ENCODE assay signal across 1 cellular context in the genomic region with DNA sequence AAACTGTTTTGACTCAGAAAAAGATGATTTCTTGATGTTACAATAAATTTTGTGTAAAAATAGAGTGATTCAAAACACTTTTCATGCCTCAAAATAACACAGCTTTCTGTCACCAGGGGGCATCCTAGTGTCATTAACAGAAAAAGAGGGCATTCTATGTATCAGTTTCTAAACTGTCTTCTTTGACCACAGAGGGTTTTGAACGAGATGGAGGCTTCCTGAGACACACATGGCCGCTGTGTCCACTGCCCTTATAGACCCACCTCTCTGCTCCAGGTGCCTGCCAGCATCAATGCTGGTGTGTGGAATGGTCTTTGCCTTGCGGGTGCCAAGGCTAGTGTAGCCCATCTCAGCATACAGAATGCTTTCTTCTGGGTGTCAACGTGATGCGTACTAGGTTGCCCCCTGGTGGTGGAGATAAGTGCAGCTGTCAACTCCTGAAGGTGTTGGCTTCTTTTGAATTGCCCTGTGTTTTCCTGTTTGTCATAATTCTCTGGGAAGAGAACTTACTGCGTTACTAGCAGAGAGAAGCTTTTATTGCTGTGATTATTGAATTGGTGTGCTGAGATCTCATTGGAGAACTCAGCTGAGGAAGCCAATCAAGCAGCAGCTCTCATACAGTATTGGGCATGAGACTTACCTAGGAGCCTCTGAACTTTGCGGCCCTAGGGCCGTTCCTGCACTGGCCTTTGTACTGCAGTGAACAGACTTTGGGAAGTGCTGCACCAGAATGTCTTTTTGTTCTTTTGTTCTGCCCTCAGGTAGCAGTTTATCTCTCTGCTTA.
A peak's percentile ranks its signal among the peaks of the same experiment; 100 is the strongest.
TF ChIP-seq lines count a peak whose summit lies in the region.

No MANE protein-coding gene starts in this region.

TF ChIP-seq in HepG2, 621 proteins besides CTCF, POLR2A, EP300 and RAD21 (continued from another document and continues in another):
- 0 out of 2 replicates have a peak, but pooled peaks have one; percentile 39 for TF ChIP-seq ZNF205 (CRISPR knock-in tag; IDR thresholded peaks at IDR 0.05)
- TF ChIP-seq POLR2G (IDR thresholded peaks at IDR 0.05; ENCODE audit: low read depth, low read length): no peak
- TF ChIP-seq PHF21A (CRISPR knock-in tag; IDR thresholded peaks at IDR 0.05): no peak
- TF ChIP-seq MBD4 (IDR thresholded peaks at IDR 0.05; ENCODE audit: borderline replicate concordance, low read length): no peak
- TF ChIP-seq, protein P1, sequence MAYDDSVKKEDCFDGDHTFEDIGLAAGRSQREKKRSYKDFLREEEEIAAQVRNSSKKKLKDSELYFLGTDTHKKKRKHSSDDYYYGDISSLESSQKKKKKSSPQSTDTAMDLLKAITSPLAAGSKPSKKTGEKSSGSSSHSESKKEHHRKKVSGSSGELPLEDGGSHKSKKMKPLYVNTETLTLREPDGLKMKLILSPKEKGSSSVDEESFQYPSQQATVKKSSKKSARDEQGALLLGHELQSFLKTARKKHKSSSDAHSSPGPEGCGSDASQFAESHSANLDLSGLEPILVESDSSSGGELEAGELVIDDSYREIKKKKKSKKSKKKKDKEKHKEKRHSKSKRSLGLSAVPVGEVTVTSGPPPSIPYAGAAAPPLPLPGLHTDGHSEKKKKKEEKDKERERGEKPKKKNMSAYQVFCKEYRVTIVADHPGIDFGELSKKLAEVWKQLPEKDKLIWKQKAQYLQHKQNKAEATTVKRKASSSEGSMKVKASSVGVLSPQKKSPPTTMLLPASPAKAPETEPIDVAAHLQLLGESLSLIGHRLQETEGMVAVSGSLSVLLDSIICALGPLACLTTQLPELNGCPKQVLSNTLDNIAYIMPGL (CRISPR knock-in tag; IDR thresholded peaks at IDR 0.05; ENCODE audit: borderline replicate concordance in 1 of 2, low read depth in 1 of 2): peak; percentile 71 to 72; a peak in 2 of 4 replicates
- no peak for TF ChIP-seq PAF1 (CRISPR knock-in tag; IDR thresholded peaks at IDR 0.05)
- TF ChIP-seq, protein P2, sequence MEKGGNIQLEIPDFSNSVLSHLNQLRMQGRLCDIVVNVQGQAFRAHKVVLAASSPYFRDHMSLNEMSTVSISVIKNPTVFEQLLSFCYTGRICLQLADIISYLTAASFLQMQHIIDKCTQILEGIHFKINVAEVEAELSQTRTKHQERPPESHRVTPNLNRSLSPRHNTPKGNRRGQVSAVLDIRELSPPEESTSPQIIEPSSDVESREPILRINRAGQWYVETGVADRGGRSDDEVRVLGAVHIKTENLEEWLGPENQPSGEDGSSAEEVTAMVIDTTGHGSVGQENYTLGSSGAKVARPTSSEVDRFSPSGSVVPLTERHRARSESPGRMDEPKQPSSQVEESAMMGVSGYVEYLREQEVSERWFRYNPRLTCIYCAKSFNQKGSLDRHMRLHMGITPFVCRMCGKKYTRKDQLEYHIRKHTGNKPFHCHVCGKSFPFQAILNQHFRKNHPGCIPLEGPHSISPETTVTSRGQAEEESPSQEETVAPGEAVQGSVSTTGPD (CRISPR knock-in tag; IDR thresholded peaks at IDR 0.05): no peak
- TF ChIP-seq XRCC5 (optimal IDR thresholded peaks at IDR 0.05; ENCODE audit: low read length): peak; percentile 93
- TF ChIP-seq ZFP36 (IDR thresholded peaks at IDR 0.05; ENCODE audit: borderline replicate concordance, low read depth, low read length, partially characterized antibody): no peak
- no peak for TF ChIP-seq NR3C1 (CRISPR knock-in tag; IDR thresholded peaks at IDR 0.05)
- TF ChIP-seq NR2C2 (CRISPR knock-in tag; IDR thresholded peaks at IDR 0.05; ENCODE audit: borderline replicate concordance): no peak
- no peak for TF ChIP-seq ZNF737 (CRISPR knock-in tag; IDR thresholded peaks at IDR 0.05; ENCODE audit: borderline replicate concordance)
- no peak for TF ChIP-seq POLR2AphosphoS2 (IDR thresholded peaks at IDR 0.05; ENCODE audit: low read depth, low read length)
- TF ChIP-seq, protein P3, sequence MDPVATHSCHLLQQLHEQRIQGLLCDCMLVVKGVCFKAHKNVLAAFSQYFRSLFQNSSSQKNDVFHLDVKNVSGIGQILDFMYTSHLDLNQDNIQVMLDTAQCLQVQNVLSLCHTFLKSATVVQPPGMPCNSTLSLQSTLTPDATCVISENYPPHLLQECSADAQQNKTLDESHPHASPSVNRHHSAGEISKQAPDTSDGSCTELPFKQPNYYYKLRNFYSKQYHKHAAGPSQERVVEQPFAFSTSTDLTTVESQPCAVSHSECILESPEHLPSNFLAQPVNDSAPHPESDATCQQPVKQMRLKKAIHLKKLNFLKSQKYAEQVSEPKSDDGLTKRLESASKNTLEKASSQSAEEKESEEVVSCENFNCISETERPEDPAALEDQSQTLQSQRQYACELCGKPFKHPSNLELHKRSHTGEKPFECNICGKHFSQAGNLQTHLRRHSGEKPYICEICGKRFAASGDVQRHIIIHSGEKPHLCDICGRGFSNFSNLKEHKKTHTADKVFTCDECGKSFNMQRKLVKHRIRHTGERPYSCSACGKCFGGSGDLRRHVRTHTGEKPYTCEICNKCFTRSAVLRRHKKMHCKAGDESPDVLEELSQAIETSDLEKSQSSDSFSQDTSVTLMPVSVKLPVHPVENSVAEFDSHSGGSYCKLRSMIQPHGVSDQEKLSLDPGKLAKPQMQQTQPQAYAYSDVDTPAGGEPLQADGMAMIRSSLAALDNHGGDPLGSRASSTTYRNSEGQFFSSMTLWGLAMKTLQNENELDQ (CRISPR knock-in tag; IDR thresholded peaks at IDR 0.05; ENCODE audit: borderline replicate concordance): no peak
- peak; percentile 39; the same call in 1 of the 2 replicates for TF ChIP-seq HNF4A (CRISPR knock-in tag; IDR thresholded peaks at IDR 0.05)
- TF ChIP-seq, protein P4, sequence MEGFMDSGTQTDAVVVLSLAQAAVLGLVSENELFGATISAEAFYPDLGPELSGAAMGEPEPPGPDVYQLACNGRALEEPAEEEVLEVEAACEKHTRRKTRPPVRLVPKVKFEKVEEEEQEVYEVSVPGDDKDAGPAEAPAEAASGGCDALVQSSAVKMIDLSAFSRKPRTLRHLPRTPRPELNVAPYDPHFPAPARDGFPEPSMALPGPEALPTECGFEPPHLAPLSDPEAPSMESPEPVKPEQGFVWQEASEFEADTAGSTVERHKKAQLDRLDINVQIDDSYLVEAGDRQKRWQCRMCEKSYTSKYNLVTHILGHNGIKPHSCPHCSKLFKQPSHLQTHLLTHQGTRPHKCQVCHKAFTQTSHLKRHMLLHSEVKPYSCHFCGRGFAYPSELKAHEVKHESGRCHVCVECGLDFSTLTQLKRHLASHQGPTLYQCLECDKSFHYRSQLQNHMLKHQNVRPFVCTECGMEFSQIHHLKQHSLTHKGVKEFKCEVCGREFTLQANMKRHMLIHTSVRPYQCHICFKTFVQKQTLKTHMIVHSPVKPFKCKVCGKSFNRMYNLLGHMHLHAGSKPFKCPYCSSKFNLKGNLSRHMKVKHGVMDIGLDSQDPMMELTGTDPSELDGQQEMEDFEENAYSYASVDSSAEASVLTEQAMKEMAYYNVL (CRISPR knock-in tag; IDR thresholded peaks at IDR 0.05; ENCODE audit: borderline replicate concordance): no peak
- TF ChIP-seq, protein P5, sequence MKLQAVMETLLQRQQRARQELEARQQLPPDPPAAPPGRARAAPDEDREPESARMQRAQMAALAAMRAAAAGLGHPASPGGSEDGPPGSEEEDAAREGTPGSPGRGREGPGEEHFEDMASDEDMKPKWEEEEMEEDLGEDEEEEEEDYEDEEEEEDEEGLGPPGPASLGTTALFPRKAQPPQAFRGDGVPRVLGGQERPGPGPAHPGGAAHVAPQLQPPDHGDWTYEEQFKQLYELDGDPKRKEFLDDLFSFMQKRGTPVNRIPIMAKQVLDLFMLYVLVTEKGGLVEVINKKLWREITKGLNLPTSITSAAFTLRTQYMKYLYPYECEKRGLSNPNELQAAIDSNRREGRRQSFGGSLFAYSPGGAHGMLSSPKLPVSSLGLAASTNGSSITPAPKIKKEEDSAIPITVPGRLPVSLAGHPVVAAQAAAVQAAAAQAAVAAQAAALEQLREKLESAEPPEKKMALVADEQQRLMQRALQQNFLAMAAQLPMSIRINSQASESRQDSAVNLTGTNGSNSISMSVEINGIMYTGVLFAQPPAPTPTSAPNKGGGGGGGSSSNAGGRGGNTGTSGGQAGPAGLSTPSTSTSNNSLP (IDR thresholded peaks at IDR 0.05; ENCODE audit: low read depth, low read length): peak; percentile 24; the same call in 1 of the 2 replicates
- TF ChIP-seq, protein P6, sequence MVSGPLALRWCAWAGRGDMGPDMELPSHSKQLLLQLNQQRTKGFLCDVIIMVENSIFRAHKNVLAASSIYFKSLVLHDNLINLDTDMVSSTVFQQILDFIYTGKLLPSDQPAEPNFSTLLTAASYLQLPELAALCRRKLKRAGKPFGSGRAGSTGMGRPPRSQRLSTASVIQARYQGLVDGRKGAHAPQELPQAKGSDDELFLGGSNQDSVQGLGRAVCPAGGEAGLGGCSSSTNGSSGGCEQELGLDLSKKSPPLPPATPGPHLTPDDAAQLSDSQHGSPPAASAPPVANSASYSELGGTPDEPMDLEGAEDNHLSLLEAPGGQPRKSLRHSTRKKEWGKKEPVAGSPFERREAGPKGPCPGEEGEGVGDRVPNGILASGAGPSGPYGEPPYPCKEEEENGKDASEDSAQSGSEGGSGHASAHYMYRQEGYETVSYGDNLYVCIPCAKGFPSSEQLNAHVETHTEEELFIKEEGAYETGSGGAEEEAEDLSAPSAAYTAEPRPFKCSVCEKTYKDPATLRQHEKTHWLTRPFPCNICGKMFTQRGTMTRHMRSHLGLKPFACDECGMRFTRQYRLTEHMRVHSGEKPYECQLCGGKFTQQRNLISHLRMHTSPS (CRISPR knock-in tag; IDR thresholded peaks at IDR 0.05; ENCODE audit: low read depth): 0 out of 2 replicates have a peak, but pooled peaks have one; percentile 35
- peak; percentile 79; the same call in 1 of the 2 replicates for TF ChIP-seq MEIS1 (CRISPR knock-in tag; IDR thresholded peaks at IDR 0.05; ENCODE audit: borderline replicate concordance)
- TF ChIP-seq MIXL1 (CRISPR knock-in tag; IDR thresholded peaks at IDR 0.05): peak; percentile 44; the same call in 1 of the 2 replicates
- TF ChIP-seq, protein P7, sequence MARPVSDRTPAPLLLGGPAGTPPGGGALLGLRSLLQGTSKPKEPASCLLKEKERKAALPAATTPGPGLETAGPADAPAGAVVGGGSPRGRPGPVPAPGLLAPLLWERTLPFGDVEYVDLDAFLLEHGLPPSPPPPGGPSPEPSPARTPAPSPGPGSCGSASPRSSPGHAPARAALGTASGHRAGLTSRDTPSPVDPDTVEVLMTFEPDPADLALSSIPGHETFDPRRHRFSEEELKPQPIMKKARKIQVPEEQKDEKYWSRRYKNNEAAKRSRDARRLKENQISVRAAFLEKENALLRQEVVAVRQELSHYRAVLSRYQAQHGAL (CRISPR knock-in tag; IDR thresholded peaks at IDR 0.05; ENCODE audit: not compliant biosample characterization): no peak
- TF ChIP-seq, protein P8, sequence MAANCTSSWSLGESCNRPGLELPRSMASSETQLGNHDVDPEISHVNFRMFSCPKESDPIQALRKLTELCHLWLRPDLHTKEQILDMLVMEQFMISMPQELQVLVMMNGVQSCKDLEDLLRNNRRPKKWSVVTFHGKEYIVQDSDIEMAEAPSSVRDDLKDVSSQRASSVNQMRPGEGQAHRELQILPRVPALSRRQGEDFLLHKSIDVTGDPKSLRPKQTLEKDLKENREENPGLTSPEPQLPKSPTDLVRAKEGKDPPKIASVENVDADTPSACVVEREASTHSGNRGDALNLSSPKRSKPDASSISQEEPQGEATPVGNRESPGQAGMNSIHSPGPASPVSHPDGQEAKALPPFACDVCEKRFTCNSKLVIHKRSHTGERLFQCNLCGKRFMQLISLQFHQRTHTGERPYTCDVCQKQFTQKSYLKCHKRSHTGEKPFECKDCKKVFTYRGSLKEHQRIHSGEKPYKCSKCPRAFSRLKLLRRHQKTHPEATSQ (CRISPR knock-in tag; IDR thresholded peaks at IDR 0.05; ENCODE audit: borderline replicate concordance): no peak
- TF ChIP-seq, protein P9, sequence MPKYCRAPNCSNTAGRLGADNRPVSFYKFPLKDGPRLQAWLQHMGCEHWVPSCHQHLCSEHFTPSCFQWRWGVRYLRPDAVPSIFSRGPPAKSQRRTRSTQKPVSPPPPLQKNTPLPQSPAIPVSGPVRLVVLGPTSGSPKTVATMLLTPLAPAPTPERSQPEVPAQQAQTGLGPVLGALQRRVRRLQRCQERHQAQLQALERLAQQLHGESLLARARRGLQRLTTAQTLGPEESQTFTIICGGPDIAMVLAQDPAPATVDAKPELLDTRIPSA (CRISPR knock-in tag; IDR thresholded peaks at IDR 0.05; ENCODE audit: borderline replicate concordance): no peak
- TF ChIP-seq KLF15 (CRISPR knock-in tag; IDR thresholded peaks at IDR 0.05; ENCODE audit: borderline replicate concordance): no peak
- TF ChIP-seq, protein P10, sequence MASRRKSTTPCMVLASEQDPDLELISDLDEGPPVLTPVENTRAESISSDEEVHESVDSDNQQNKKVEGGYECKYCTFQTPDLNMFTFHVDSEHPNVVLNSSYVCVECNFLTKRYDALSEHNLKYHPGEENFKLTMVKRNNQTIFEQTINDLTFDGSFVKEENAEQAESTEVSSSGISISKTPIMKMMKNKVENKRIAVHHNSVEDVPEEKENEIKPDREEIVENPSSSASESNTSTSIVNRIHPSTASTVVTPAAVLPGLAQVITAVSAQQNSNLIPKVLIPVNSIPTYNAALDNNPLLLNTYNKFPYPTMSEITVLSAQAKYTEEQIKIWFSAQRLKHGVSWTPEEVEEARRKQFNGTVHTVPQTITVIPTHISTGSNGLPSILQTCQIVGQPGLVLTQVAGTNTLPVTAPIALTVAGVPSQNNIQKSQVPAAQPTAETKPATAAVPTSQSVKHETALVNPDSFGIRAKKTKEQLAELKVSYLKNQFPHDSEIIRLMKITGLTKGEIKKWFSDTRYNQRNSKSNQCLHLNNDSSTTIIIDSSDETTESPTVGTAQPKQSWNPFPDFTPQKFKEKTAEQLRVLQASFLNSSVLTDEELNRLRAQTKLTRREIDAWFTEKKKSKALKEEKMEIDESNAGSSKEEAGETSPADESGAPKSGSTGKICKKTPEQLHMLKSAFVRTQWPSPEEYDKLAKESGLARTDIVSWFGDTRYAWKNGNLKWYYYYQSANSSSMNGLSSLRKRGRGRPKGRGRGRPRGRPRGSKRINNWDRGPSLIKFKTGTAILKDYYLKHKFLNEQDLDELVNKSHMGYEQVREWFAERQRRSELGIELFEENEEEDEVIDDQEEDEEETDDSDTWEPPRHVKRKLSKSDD (CRISPR knock-in tag; IDR thresholded peaks at IDR 0.05; ENCODE audit: low read depth): no peak
- peak; percentile 25; the same call in 1 of the 2 replicates for TF ChIP-seq GATAD2A (CRISPR knock-in tag; IDR thresholded peaks at IDR 0.05)
- TF ChIP-seq ZNF563 (CRISPR knock-in tag; IDR thresholded peaks at IDR 0.05): 0 out of 2 replicates have a peak, but pooled peaks have one; percentile 28
- TF ChIP-seq, protein P11, sequence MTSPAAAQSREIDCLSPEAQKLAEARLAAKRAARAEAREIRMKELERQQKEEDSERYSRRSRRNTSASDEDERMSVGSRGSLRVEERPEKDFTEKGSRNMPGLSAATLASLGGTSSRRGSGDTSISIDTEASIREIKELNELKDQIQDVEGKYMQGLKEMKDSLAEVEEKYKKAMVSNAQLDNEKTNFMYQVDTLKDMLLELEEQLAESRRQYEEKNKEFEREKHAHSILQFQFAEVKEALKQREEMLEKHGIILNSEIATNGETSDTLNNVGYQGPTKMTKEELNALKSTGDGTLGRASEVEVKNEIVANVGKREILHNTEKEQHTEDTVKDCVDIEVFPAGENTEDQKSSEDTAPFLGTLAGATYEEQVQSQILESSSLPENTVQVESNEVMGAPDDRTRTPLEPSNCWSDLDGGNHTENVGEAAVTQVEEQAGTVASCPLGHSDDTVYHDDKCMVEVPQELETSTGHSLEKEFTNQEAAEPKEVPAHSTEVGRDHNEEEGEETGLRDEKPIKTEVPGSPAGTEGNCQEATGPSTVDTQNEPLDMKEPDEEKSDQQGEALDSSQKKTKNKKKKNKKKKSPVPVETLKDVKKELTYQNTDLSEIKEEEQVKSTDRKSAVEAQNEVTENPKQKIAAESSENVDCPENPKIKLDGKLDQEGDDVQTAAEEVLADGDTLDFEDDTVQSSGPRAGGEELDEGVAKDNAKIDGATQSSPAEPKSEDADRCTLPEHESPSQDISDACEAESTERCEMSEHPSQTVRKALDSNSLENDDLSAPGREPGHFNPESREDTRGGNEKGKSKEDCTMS (CRISPR knock-in tag; conservative IDR thresholded peaks at IDR 0.05): no peak
- peak; percentile 53 for TF ChIP-seq SALL1 (CRISPR knock-in tag; IDR thresholded peaks at IDR 0.05)
